Comparison of ENCODE assay signal across 7 cellular contexts in the genomic region with DNA sequence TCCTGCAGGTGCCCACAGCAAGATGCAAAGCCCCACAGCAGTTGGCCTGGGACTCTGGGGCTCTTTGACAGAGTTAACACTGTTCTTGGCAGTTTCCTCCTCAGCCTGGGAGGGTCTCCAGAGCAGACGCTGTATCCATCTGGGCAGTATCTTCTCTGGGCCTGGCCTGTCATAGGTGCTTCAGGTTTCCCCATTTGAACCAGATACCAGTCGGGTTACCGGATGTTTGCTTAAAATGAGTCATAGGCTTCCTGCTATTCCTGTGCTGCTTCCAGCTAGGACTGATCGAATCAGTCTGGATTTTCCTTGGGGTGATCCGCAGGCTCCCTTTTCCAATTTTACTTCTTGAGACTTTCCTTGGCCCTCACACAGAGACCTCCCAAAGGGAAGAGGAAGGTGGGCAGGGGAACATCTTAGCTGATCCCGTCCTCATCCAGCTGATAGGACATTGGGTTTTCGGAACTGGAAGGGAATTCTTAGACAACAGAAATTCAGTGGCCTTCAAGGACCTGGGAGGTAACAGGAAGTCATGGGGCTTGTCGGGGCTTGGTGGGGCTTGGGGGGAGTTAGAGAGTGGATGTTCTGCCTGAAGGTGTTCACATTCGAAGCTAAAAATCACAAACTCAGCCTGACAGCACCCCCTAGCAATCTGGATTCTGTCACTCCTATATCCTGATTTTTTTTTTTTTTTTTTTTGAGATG. TPM values are rescaled to one million over a fixed set of nuclear protein-coding genes. Genes with fewer than 3 reads are reported as not detected.
DNase-seq lines count a peak whose midpoint lies in the region; ATAC-seq, FAIRE-seq and TF ChIP-seq lines count a peak whose summit lies in the region.

No MANE protein-coding gene starts in this region.

- no peak overlapping the region for H3K27ac Mint-ChIP-seq in neural progenitor cell

- peaks cover 3% of the 10 kb centered on the region for H3K36me3 Mint-ChIP-seq in neural progenitor cell

- peaks cover 24% of the 10 kb centered on the region for H3K79me2 ChIP-seq in HCT116 (ENCODE audit: insufficient read depth, low read length)
- H3K79me2 ChIP-seq in endothelial cell of umbilical vein (ENCODE audit: control insufficient read depth, insufficient read depth, low read length) = peaks cover 22% of the 10 kb centered on the region
- H3K79me2 ChIP-seq in neural progenitor cell (ENCODE audit: low read depth) = peaks cover 25% of the 10 kb centered on the region

- FAIRE-seq in RCC 7860 (lab: Jason Lieb, UNC) (peak; percentile 59), endothelial cell of umbilical vein (lab: Jason Lieb, UNC) (peak; percentile 74)

- H3K4me3 ChIP-seq in HCT116 (replicated peaks in 1 of 2; ENCODE audit: low read depth in 1 of 2, low read length in 2 of 2) = peak overlapping the region; percentile 49 to 59
- H3K4me3 ChIP-seq in endothelial cell of umbilical vein (replicated peaks in 1 of 3; ENCODE audit: insufficient read depth in 1 of 3, low read depth in 1 of 3, low read length in 3 of 3) = peak overlapping the region in 1 of 3 experiments; percentile 51
- H3K4me3 ChIP-seq in neural progenitor cell = no peak overlapping the region

- no peaks in the 10 kb centered on the region for H3K9me3 Mint-ChIP-seq in neural progenitor cell

- H4K20me1 ChIP-seq in HCT116 (ENCODE audit: insufficient read depth) = no peaks in the 10 kb centered on the region
- H4K20me1 ChIP-seq in endothelial cell of umbilical vein (replicated peaks; ENCODE audit: control insufficient read depth, extremely low read depth, insufficient read depth, low read length) = no peaks in the 10 kb centered on the region
- H4K20me1 ChIP-seq in neural progenitor cell (ENCODE audit: low read depth) = no peaks in the 10 kb centered on the region

- H3K9me3 ChIP-seq in HCT116 (ENCODE audit: control insufficient read depth in 1 of 2, insufficient read depth in 1 of 2, low read depth in 1 of 2, low read length in 2 of 2) (no peaks in the 10 kb centered on the region), endothelial cell of umbilical vein (replicated peaks; ENCODE audit: control insufficient read depth, insufficient read depth, low read length) (no peaks in the 10 kb centered on the region), neural progenitor cell (ENCODE audit: low read depth) (no peaks in the 10 kb centered on the region)

- H2AFZ ChIP-seq in HCT116 (ENCODE audit: low read depth, low read length, poor library complexity, severe bottlenecking) = no peak overlapping the region
- H2AFZ ChIP-seq in endothelial cell of umbilical vein (ENCODE audit: low read depth, low read length) = peak overlapping the region; percentile 12
- H2AFZ ChIP-seq in neural progenitor cell (replicated peaks) = no peak overlapping the region

- CTCF ChIA-PET in HCT116 (lab: Charles Lee) = interaction anchor here (0.7 kb wide), 1 partner anchor 13 kb away, joined by 3 read pairs; a partner anchor contains a TSS
- CTCF ChIA-PET in endothelial cell of umbilical vein (lab: Charles Lee) = interaction anchor here (1.3 to 5.9 kb wide), 4 partner anchors 14 to 366 kb away, joined by 4 to 53 read pairs (median 4); a partner anchor contains a TSS
- CTCF ChIA-PET in HEK293T (lab: Yijun Ruan, JAX) = no interaction called here

- H3F3A ChIP-seq in neural progenitor cell (ENCODE audit: low read depth) = peaks cover 20% of the 10 kb centered on the region

- TF ChIP-seq CTCF in HCT116 (IDR thresholded peaks at IDR 0.05 in 2 of 3, conservative IDR thresholded peaks at IDR 0.05 in 1 of 3; ENCODE audit: borderline replicate concordance in 1 of 3, insufficient read depth in 1 of 3, low read depth in 2 of 3, low read length in 2 of 3) (no peak), endothelial cell of umbilical vein (IDR thresholded peaks at IDR 0.05; ENCODE audit: extremely low read depth in 1 of 2, insufficient read depth in 1 of 2, low read depth in 1 of 2, low read length in 2 of 2) (no peak), neural progenitor cell (IDR thresholded peaks at IDR 0.05) (no peak)

- BruUV-seq in HCT116 (replicated peaks; lab: Mats Ljungman, UMichigan) (TSS peak; percentile 84), endothelial cell of umbilical vein (replicated peaks; lab: Mats Ljungman, UMichigan) (TSS peak; percentile 57)

- peaks cover 2% of the 10 kb centered on the region for H3K27me3 Mint-ChIP-seq in neural progenitor cell (ENCODE audit: insufficient read depth, low read depth)

- H3K4me1 ChIP-seq in HCT116 (ENCODE audit: control insufficient read depth in 1 of 2, insufficient read depth in 2 of 2, low read length in 2 of 2) = peaks cover 49 to 72% of the 10 kb centered on the region in 2 experiments
- H3K4me1 ChIP-seq in endothelial cell of umbilical vein (ENCODE audit: control insufficient read depth, extremely low read depth, insufficient read depth, low read length) = peaks cover 56% of the 10 kb centered on the region
- H3K4me1 ChIP-seq in neural progenitor cell = peaks cover 14% of the 10 kb centered on the region

- H3K9me2 ChIP-seq in HCT116 (ENCODE audit: insufficient read depth) = no peaks in the 10 kb centered on the region

- H3K9ac ChIP-seq in HCT116 (ENCODE audit: low read length) (peak overlapping the region; percentile 69), endothelial cell of umbilical vein (replicated peaks; ENCODE audit: extremely low read depth, insufficient read depth, low read length) (peak overlapping the region; percentile 77), neural progenitor cell (no peak overlapping the region)

- dilution Hi-C loops in endothelial cell of umbilical vein (cut with MboI; ENCODE audit: extremely low pct_ligation_motif_present, low sequenced_read_pairs) = no loop called here

- RAD21 ChIA-PET in HCT116 (lab: Charles Lee; ENCODE audit: low non-redundant PET in 1 of 2, low total read pairs in 2 of 2, uncharacterized antibody in 2 of 2, unreplicated experiment in 2 of 2) = interaction anchor here (0.7 to 1.2 kb wide), 2 partner anchors 93 to 366 kb away, joined by 5 read pairs; no protein-coding TSS in a partner anchor

- peak overlapping the region; percentile 96 for H3K27ac ChIP-seq in HCT116 (ENCODE audit: low read depth, low read length)
- peak overlapping the region; percentile 98 for H3K27ac ChIP-seq in endothelial cell of umbilical vein (ENCODE audit: insufficient read depth, low read depth, low read length)
- peak overlapping the region; percentile 39 for H3K27ac ChIP-seq in neural progenitor cell

- no peaks in the 10 kb centered on the region for H3K9me1 ChIP-seq in endothelial cell of umbilical vein (replicated peaks; ENCODE audit: control insufficient read depth, extremely low read depth, insufficient read depth, low read length)

- TF ChIP-seq RAD21 in HCT116 (IDR thresholded peaks at IDR 0.05; ENCODE audit: low read depth) = 0 out of 2 replicates have a peak, but pooled peaks have one; percentile 21

- H3K4me1 Mint-ChIP-seq in neural progenitor cell = peaks cover 16% of the 10 kb centered on the region

- POLR2A ChIA-PET in HCT116 (lab: Charles Lee) = interaction anchor here (1.2 to 1.6 kb wide), 2 partner anchors 13 to 17 kb away, joined by 3 read pairs; a partner anchor contains a TSS
- POLR2A ChIA-PET in endothelial cell of umbilical vein (lab: Charles Lee) = interaction anchor here (1.0 to 1.1 kb wide), 2 partner anchors 13 to 93 kb away, joined by 3 to 4 read pairs; a partner anchor contains a TSS
- POLR2A ChIA-PET in HEK293T (lab: Yijun Ruan, JAX) = interaction anchor here (1.1 to 5.3 kb wide), 6 partner anchors 8 to 337 kb away, joined by 3 to 34 read pairs (median 5); a partner anchor contains a TSS

- H3K36me3 ChIP-seq in HCT116 (ENCODE audit: control insufficient read depth in 1 of 2, insufficient read depth in 2 of 2, low read length in 2 of 2) = peaks cover 4 to 13% of the 10 kb centered on the region in 2 experiments; a peak in 2 of 4 replicates
- no peaks in the 10 kb centered on the region for H3K36me3 ChIP-seq in endothelial cell of umbilical vein (ENCODE audit: control insufficient read depth in 2 of 2, extremely low read depth in 1 of 2, insufficient read depth in 2 of 2, low read length in 2 of 2)
- no peaks in the 10 kb centered on the region for H3K36me3 ChIP-seq in neural progenitor cell

- peak overlapping the region; percentile 87 for H3K4me2 ChIP-seq in HCT116 (ENCODE audit: low read length)
- H3K4me2 ChIP-seq in endothelial cell of umbilical vein (ENCODE audit: insufficient read depth, low read length) = peak overlapping the region; percentile 89
- no peak overlapping the region for H3K4me2 ChIP-seq in neural progenitor cell

- H3K27me3 ChIP-seq in HCT116 (ENCODE audit: insufficient read depth, low read length) = no peaks in the 10 kb centered on the region
- no peaks in the 10 kb centered on the region for H3K27me3 ChIP-seq in endothelial cell of umbilical vein (ENCODE audit: control insufficient read depth in 2 of 2, insufficient read depth in 2 of 2, low read length in 2 of 2)
- no peaks in the 10 kb centered on the region for H3K27me3 ChIP-seq in neural progenitor cell

- TF ChIP-seq POLR2A in HCT116 (IDR thresholded peaks at IDR 0.05; ENCODE audit: borderline replicate concordance, extremely low read depth, insufficient read depth, insufficient read length) (peak; percentile 82), endothelial cell of umbilical vein (IDR thresholded peaks at IDR 0.05; ENCODE audit: low read depth, low read length) (no peak)

- DNase-seq in HCT116 (ENCODE audit: low read depth, low spot score) (peak; percentile 74), RCC 7860 (ENCODE audit: low spot score) (peak; percentile 84), endothelial cell of umbilical vein (ENCODE audit: low read depth, low spot score) (peak; percentile 80), neural progenitor cell (ENCODE audit: low spot score) (no peak), HEK293T (ENCODE audit: extremely low spot score) (no peak)

- ATAC-seq in HCT116 (peak; percentile 48), HG03039 (IDR thresholded peaks at IDR 0.05; ENCODE audit: unreplicated experiment) (no peak), GM21526 (IDR thresholded peaks at IDR 0.05; ENCODE audit: low FRiP score, unreplicated experiment) (no peak)

- intact Hi-C loops in HCT116 (cut with micrococcal nuclease) (no loop called here), endothelial cell of umbilical vein (cut with micrococcal nuclease) (loop anchor here (5.0 kb wide), 3 partner anchors 79 to 106 kb away; a partner anchor contains a TSS)

- peak overlapping the region; percentile 72 for H3K4me3 Mint-ChIP-seq in neural progenitor cell

RNA-seq across cellular contexts. Expression of a gene that starts 2.4 kb away (rescaled TPM):
- total RNA-seq in HCT116 (2021; ENCODE audit: unreplicated experiment) (121 TPM), endothelial cell of umbilical vein (154 and 169 TPM in 2 replicates), neural progenitor cell (ENCODE audit: low replicate concordance) (53.4 and 114 TPM in 2 replicates)
- polyA plus RNA-seq in HCT116 (2012) = 106 and 114 TPM in 2 replicates
- 177 and 182 TPM in 2 replicates for polyA plus RNA-seq in endothelial cell of umbilical vein
- polyA plus RNA-seq in endothelial cell of umbilical vein (2011; cell fraction: cytosol; rRNA removed) = 165 and 183 TPM in 2 replicates
- polyA plus RNA-seq in endothelial cell of umbilical vein (2011; cell fraction: nucleus; rRNA removed) = 245 and 247 TPM in 2 replicates
- 155 and 164 TPM in 2 replicates for polyA plus RNA-seq in endothelial cell of umbilical vein (2012)
- polyA minus RNA-seq in endothelial cell of umbilical vein = 117 and 132 TPM in 2 replicates
- polyA minus RNA-seq in endothelial cell of umbilical vein (2011; cell fraction: cytosol; rRNA and poly(A)+ RNA removed) = 89.3 TPM
- polyA minus RNA-seq in endothelial cell of umbilical vein (2011; cell fraction: nucleus; rRNA and poly(A)+ RNA removed) = 59.1 and 64.0 TPM in 2 replicates

RNA-seq across cellular contexts. Expression of a gene that starts 12.9 kb away (rescaled TPM):
- total RNA-seq in HCT116 (2021; ENCODE audit: unreplicated experiment) = 42.0 TPM
- 31.6 and 33.2 TPM in 2 replicates for polyA plus RNA-seq in HCT116 (2012)
- 89.6 and 95.9 TPM in 2 replicates for total RNA-seq in endothelial cell of umbilical vein
- 66.8 and 72.7 TPM in 2 replicates for polyA plus RNA-seq in endothelial cell of umbilical vein
- 64.1 and 83.2 TPM in 2 replicates for polyA plus RNA-seq in endothelial cell of umbilical vein (2011; cell fraction: cytosol; rRNA removed)
- 105 and 121 TPM in 2 replicates for polyA plus RNA-seq in endothelial cell of umbilical vein (2011; cell fraction: nucleus; rRNA removed)
- polyA plus RNA-seq in endothelial cell of umbilical vein (2012) = 75.3 and 75.8 TPM in 2 replicates
- 66.2 and 73.9 TPM in 2 replicates for polyA minus RNA-seq in endothelial cell of umbilical vein
- 14.8 TPM for polyA minus RNA-seq in endothelial cell of umbilical vein (2011; cell fraction: cytosol; rRNA and poly(A)+ RNA removed)
- 30.1 and 44.2 TPM in 2 replicates for polyA minus RNA-seq in endothelial cell of umbilical vein (2011; cell fraction: nucleus; rRNA and poly(A)+ RNA removed)
- total RNA-seq in neural progenitor cell (ENCODE audit: low replicate concordance) = 25.8 and 56.3 TPM in 2 replicates

RNA-seq across cellular contexts. Expression of a gene that starts 47.7 kb away (rescaled TPM):
- 0.47 TPM for total RNA-seq in HCT116 (2021; ENCODE audit: unreplicated experiment)
- polyA plus RNA-seq in HCT116 (2012) = 0.03 TPM in 1 of 2 replicates, not detected in the other
- 0.69 and 2.1 TPM in 2 replicates for total RNA-seq in endothelial cell of umbilical vein
- 1.1 and 2.1 TPM in 2 replicates for polyA plus RNA-seq in endothelial cell of umbilical vein
- 0.58 and 1.4 TPM in 2 replicates for polyA plus RNA-seq in endothelial cell of umbilical vein (2011; cell fraction: cytosol; rRNA removed)
- 0.36 and 0.97 TPM in 2 replicates for polyA plus RNA-seq in endothelial cell of umbilical vein (2011; cell fraction: nucleus; rRNA removed)
- 0.50 and 0.61 TPM in 2 replicates for polyA plus RNA-seq in endothelial cell of umbilical vein (2012)
- polyA minus RNA-seq in endothelial cell of umbilical vein = 0.21 and 0.58 TPM in 2 replicates
- polyA minus RNA-seq in endothelial cell of umbilical vein (2011; cell fraction: cytosol; rRNA and poly(A)+ RNA removed) = not detected
- polyA minus RNA-seq in endothelial cell of umbilical vein (2011; cell fraction: nucleus; rRNA and poly(A)+ RNA removed) = 0.38 and 0.91 TPM in 2 replicates
- 0.56 TPM in 1 of 2 replicates, not detected in the other for total RNA-seq in neural progenitor cell (ENCODE audit: low replicate concordance)

Comparison
In these comparisons a context has a peak if more than half of its experiments do, and no peak if none do; other contexts are left out.
1. DNase-seq: peak in HCT116 (single experiment), RCC 7860 (single experiment) and endothelial cell of umbilical vein (single experiment); none in neural progenitor cell (single experiment) and HEK293T (single experiment).
2. H3K27ac ChIP-seq: peak in every context shown above with its lines; median percentile 98 in endothelial cell of umbilical vein; 96 in HCT116; 39 in neural progenitor cell.